Comparison of ENCODE assay signal across 1 cellular context in genomic region chr19:6597471-6598266, GRCh38. TPM values are rescaled to one million over a fixed set of nuclear protein-coding genes. Genes with fewer than 3 reads are reported as not detected.
"Had no signal": no experiment of that assay in that cellular context is flagged by ENCODE, and none has a peak within 500 bp of the region (broad histone marks: within the 10 kb centered on the region; RNA-seq: fewer than 3 reads in every experiment).

No MANE protein-coding gene starts in this region.

RNA-seq across cellular contexts. Expression of gene CD70, which starts 6.7 kb away (rescaled TPM):
- total RNA-seq: cardiac muscle cell had no signal
